Comparison of ENCODE assay signal across 8 cellular contexts in genomic region chr14:61388976-61389576, GRCh38.
A peak's percentile ranks its signal among the peaks of the same experiment; 100 is the strongest.
DNase-seq lines count a peak whose midpoint lies in the region; ATAC-seq and TF ChIP-seq lines count a peak whose summit lies in the region.
"Had no signal": no experiment of that assay in that cellular context is flagged by ENCODE, and none has a peak within 500 bp of the region (broad histone marks: within the 10 kb centered on the region; RNA-seq: fewer than 3 reads in every experiment).

No MANE protein-coding gene starts in this region.

- POLR2A ChIA-PET in MCF 10A (lab: Yijun Ruan, JAX) = interaction anchor here (0.6 to 1.6 kb wide), 5 partner anchors 11 to 594 kb away, joined by 3 to 6 read pairs (median 3); no protein-coding TSS in a partner anchor

- no peak for ATAC-seq in gastrocnemius medialis

- peak; percentile 58 for DNase-seq in Daoy (ENCODE audit: low read depth)
- peak; percentile 54 for DNase-seq in LHCN-M2 (ENCODE audit: low read depth)
- DNase-seq in MCF 10A (ENCODE audit: unreplicated experiment) = peak; percentile 47
- DNase-seq in gastrocnemius medialis = no peak
- no peak for DNase-seq in HuH-7 (ENCODE audit: low spot score)
- DNase-seq in testis = no peak
- no peak for DNase-seq in NCI-H2081 (lab: John Stamatoyannopoulos, UW)

- H3K27ac Mint-ChIP-seq in MCF 10A (ENCODE audit: low read depth, unreplicated experiment) = peak overlapping the region; percentile 66
- H3K27ac Mint-ChIP-seq: memory B cell had no signal

- peaks cover 16% of the 10 kb centered on the region for H3K4me1 Mint-ChIP-seq in MCF 10A (ENCODE audit: insufficient read depth, unreplicated experiment)

- BruUV-seq in MCF 10A (replicated peaks; lab: Mats Ljungman, UMichigan) = no TSS peak

- H3K9me3 ChIP-seq in gastrocnemius medialis (no peaks in the 10 kb centered on the region), testis (no peaks in the 10 kb centered on the region)

- peaks cover 20 to 43% of the 10 kb centered on the region in 2 donors for H3K4me1 ChIP-seq in gastrocnemius medialis
- H3K4me1 ChIP-seq in testis = no peaks in the 10 kb centered on the region

- H3K27me3 ChIP-seq in gastrocnemius medialis = no peaks in the 10 kb centered on the region
- H3K27me3 ChIP-seq in testis = no peaks in the 10 kb centered on the region

- intact Hi-C loops in MCF 10A (cut with micrococcal nuclease) = no loop called here
- intact Hi-C loops in gastrocnemius medialis (cut with DNase I; ENCODE audit: low total_unique reads) = no loop called here
- intact Hi-C loops in testis (cut with DNase I; ENCODE audit: low total_unique reads) = no loop called here

- H3K27me3 Mint-ChIP-seq in MCF 10A (ENCODE audit: insufficient read depth, unreplicated experiment) = no peaks in the 10 kb centered on the region
- H3K27me3 Mint-ChIP-seq: memory B cell had no signal

- 85 to 92% methylated on average over 5 of the region's 5 CpGs for WGBS in testis, 2 donors

- CTCF ChIA-PET in MCF 10A (lab: Yijun Ruan, JAX) = interaction anchor here (0.6 to 0.7 kb wide), 2 partner anchors 10 to 31 kb away, joined by 3 to 7 read pairs; no protein-coding TSS in a partner anchor

- H3K27ac ChIP-seq in gastrocnemius medialis (peak overlapping the region; percentile 43 to 75 (median 52)), testis (no peak overlapping the region)

- H3K9me3 Mint-ChIP-seq in MCF 10A (ENCODE audit: unreplicated experiment) = no peaks in the 10 kb centered on the region
- H3K9me3 Mint-ChIP-seq: memory B cell had no signal

- no peak overlapping the region for H3K4me3 Mint-ChIP-seq in MCF 10A (ENCODE audit: unreplicated experiment)
- H3K4me3 Mint-ChIP-seq: memory B cell had no signal

- peaks cover 6% of the 10 kb centered on the region for H3K36me3 Mint-ChIP-seq in MCF 10A (ENCODE audit: insufficient read depth, unreplicated experiment)
- H3K36me3 Mint-ChIP-seq: memory B cell had no signal

- TF ChIP-seq POLR2A in gastrocnemius medialis (IDR thresholded peaks at IDR 0.05) (no peak), testis (IDR thresholded peaks at IDR 0.05) (no peak)

- TF ChIP-seq CTCF in MCF 10A (IDR thresholded peaks at IDR 0.05; ENCODE audit: unreplicated experiment) (no peak), gastrocnemius medialis (IDR thresholded peaks at IDR 0.05 in 4 of 5, conservative IDR thresholded peaks at IDR 0.05 in 1 of 5) (no peak), testis (IDR thresholded peaks at IDR 0.05) (no peak)

- no peaks in the 10 kb centered on the region for H3K36me3 ChIP-seq in gastrocnemius medialis
- H3K36me3 ChIP-seq in testis (ENCODE audit: low read depth, missing control alignments) = no peaks in the 10 kb centered on the region

- H3K4me3 ChIP-seq in gastrocnemius medialis = no peak overlapping the region
- no peak overlapping the region for H3K4me3 ChIP-seq in testis

- in situ Hi-C loops in gastrocnemius medialis (cut with MboI; ENCODE audit: low sequenced_read_pairs in 4 of 4) = no loop called here

Comparison
In these comparisons a context has a peak if more than half of its experiments do, and no peak if none do; other contexts are left out.
1. DNase-seq: peak in Daoy (single experiment), LHCN-M2 (single experiment) and MCF 10A (single experiment); none in gastrocnemius medialis (0 of 2), HuH-7 (single experiment), testis (single experiment) and NCI-H2081 (0 of 2).
2. H3K27ac ChIP-seq: peak in gastrocnemius medialis (4 of 4); none in testis (0 of 2).